2 cellular contexts compared by ENCODE assay signal in the genomic region with DNA sequence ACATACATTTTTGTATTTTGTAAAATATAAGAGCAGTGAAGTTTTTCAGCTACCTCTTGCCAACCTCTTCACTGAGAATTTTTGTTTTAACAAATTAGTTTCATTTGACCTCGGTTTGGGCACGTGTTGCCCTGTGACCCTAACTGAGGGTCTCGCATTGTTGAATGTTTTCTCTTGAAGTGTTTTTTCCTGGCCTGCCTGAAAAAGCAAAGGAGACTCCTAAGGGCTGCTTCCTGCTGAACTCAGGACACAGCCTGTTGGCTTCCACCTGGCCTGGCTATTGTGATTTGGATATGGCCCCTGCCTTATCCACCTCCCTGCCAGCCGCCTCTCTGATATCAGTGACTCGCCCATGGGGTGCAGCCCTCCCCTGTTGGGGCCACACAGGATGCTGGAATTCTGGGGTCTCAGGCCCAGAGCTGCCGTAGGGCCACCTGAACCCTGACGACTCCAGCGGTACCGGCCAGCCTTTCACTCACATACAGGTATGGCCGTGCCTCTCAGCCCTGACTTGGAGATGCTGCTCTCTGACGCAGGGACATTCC.
TF ChIP-seq lines count a peak whose summit lies in the region.

No MANE protein-coding gene starts in this region.

TF ChIP-seq in endothelial cell of umbilical vein, 7 proteins besides CTCF, POLR2A, EP300 and RAD21:
- no peak for TF ChIP-seq GATA2 (IDR thresholded peaks at IDR 0.05; ENCODE audit: insufficient read depth, insufficient read length, low read depth, low read length)
- TF ChIP-seq JUN (IDR thresholded peaks at IDR 0.05; ENCODE audit: borderline replicate concordance, insufficient read depth, insufficient read length, low read depth): no peak
- TF ChIP-seq POLR2AphosphoS5 (IDR thresholded peaks at IDR 0.05; ENCODE audit: insufficient read depth, low read depth, low read length): no peak
- TF ChIP-seq EZH2 (IDR thresholded peaks at IDR 0.05; ENCODE audit: borderline replicate concordance, low read depth, low read length, severe bottlenecking): no peak
- TF ChIP-seq MYC (IDR thresholded peaks at IDR 0.05; ENCODE audit: low read depth, low read length): no peak
- TF ChIP-seq, protein P1, sequence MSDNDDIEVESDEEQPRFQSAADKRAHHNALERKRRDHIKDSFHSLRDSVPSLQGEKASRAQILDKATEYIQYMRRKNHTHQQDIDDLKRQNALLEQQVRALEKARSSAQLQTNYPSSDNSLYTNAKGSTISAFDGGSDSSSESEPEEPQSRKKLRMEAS (IDR thresholded peaks at IDR 0.05; ENCODE audit: insufficient read depth, insufficient read length): no peak
- no peak for TF ChIP-seq FOS (IDR thresholded peaks at IDR 0.05; ENCODE audit: borderline replicate concordance, insufficient read depth, low read length)

TF ChIP-seq in SK-N-SH, 30 proteins besides CTCF, POLR2A, EP300 and RAD21:
- TF ChIP-seq, protein P2, sequence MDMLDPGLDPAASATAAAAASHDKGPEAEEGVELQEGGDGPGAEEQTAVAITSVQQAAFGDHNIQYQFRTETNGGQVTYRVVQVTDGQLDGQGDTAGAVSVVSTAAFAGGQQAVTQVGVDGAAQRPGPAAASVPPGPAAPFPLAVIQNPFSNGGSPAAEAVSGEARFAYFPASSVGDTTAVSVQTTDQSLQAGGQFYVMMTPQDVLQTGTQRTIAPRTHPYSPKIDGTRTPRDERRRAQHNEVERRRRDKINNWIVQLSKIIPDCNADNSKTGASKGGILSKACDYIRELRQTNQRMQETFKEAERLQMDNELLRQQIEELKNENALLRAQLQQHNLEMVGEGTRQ (IDR thresholded peaks at IDR 0.05; ENCODE audit: borderline replicate concordance, low read depth, low read length): no peak
- TF ChIP-seq, protein P3, sequence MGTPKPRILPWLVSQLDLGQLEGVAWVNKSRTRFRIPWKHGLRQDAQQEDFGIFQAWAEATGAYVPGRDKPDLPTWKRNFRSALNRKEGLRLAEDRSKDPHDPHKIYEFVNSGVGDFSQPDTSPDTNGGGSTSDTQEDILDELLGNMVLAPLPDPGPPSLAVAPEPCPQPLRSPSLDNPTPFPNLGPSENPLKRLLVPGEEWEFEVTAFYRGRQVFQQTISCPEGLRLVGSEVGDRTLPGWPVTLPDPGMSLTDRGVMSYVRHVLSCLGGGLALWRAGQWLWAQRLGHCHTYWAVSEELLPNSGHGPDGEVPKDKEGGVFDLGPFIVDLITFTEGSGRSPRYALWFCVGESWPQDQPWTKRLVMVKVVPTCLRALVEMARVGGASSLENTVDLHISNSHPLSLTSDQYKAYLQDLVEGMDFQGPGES (IDR thresholded peaks at IDR 0.05; ENCODE audit: low read depth, low read length): no peak
- TF ChIP-seq GABPA (IDR thresholded peaks at IDR 0.05; ENCODE audit: low read depth) (no peak), RCOR1 (IDR thresholded peaks at IDR 0.05; ENCODE audit: low read length) (no peak), JUND (IDR thresholded peaks at IDR 0.05) (no peak), RXRA (IDR thresholded peaks at IDR 0.05; ENCODE audit: borderline replicate concordance, low read depth) (no peak), POLR2AphosphoS5 (IDR thresholded peaks at IDR 0.05; ENCODE audit: low read depth, low read length) (no peak), EZH2phosphoT487 (IDR thresholded peaks at IDR 0.05; ENCODE audit: borderline replicate concordance, low read depth) (no peak), SMC3 (IDR thresholded peaks at IDR 0.05; ENCODE audit: low read depth, low read length) (no peak), FOSL2 (IDR thresholded peaks at IDR 0.05; ENCODE audit: borderline replicate concordance, low read depth) (no peak), TAF1 (IDR thresholded peaks at IDR 0.05; ENCODE audit: borderline replicate concordance, low read depth, low read length) (no peak), NFIC (IDR thresholded peaks at IDR 0.05; ENCODE audit: borderline replicate concordance) (no peak), YY1 (IDR thresholded peaks at IDR 0.05; ENCODE audit: low read depth) (no peak), RFX5 (IDR thresholded peaks at IDR 0.05; ENCODE audit: low read length) (no peak)
- TF ChIP-seq, protein P4, sequence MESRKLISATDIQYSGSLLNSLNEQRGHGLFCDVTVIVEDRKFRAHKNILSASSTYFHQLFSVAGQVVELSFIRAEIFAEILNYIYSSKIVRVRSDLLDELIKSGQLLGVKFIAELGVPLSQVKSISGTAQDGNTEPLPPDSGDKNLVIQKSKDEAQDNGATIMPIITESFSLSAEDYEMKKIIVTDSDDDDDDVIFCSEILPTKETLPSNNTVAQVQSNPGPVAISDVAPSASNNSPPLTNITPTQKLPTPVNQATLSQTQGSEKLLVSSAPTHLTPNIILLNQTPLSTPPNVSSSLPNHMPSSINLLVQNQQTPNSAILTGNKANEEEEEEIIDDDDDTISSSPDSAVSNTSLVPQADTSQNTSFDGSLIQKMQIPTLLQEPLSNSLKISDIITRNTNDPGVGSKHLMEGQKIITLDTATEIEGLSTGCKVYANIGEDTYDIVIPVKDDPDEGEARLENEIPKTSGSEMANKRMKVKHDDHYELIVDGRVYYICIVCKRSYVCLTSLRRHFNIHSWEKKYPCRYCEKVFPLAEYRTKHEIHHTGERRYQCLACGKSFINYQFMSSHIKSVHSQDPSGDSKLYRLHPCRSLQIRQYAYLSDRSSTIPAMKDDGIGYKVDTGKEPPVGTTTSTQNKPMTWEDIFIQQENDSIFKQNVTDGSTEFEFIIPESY (IDR thresholded peaks at IDR 0.05; ENCODE audit: borderline replicate concordance, low read depth): no peak
- TF ChIP-seq, protein P5, sequence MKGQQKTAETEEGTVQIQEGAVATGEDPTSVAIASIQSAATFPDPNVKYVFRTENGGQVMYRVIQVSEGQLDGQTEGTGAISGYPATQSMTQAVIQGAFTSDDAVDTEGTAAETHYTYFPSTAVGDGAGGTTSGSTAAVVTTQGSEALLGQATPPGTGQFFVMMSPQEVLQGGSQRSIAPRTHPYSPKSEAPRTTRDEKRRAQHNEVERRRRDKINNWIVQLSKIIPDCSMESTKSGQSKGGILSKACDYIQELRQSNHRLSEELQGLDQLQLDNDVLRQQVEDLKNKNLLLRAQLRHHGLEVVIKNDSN (IDR thresholded peaks at IDR 0.05; ENCODE audit: borderline replicate concordance, low read depth): no peak
- TF ChIP-seq, protein P6, sequence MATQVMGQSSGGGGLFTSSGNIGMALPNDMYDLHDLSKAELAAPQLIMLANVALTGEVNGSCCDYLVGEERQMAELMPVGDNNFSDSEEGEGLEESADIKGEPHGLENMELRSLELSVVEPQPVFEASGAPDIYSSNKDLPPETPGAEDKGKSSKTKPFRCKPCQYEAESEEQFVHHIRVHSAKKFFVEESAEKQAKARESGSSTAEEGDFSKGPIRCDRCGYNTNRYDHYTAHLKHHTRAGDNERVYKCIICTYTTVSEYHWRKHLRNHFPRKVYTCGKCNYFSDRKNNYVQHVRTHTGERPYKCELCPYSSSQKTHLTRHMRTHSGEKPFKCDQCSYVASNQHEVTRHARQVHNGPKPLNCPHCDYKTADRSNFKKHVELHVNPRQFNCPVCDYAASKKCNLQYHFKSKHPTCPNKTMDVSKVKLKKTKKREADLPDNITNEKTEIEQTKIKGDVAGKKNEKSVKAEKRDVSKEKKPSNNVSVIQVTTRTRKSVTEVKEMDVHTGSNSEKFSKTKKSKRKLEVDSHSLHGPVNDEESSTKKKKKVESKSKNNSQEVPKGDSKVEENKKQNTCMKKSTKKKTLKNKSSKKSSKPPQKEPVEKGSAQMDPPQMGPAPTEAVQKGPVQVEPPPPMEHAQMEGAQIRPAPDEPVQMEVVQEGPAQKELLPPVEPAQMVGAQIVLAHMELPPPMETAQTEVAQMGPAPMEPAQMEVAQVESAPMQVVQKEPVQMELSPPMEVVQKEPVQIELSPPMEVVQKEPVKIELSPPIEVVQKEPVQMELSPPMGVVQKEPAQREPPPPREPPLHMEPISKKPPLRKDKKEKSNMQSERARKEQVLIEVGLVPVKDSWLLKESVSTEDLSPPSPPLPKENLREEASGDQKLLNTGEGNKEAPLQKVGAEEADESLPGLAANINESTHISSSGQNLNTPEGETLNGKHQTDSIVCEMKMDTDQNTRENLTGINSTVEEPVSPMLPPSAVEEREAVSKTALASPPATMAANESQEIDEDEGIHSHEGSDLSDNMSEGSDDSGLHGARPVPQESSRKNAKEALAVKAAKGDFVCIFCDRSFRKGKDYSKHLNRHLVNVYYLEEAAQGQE (IDR thresholded peaks at IDR 0.05; ENCODE audit: low read depth, low read length): no peak
